In the genomic region with DNA sequence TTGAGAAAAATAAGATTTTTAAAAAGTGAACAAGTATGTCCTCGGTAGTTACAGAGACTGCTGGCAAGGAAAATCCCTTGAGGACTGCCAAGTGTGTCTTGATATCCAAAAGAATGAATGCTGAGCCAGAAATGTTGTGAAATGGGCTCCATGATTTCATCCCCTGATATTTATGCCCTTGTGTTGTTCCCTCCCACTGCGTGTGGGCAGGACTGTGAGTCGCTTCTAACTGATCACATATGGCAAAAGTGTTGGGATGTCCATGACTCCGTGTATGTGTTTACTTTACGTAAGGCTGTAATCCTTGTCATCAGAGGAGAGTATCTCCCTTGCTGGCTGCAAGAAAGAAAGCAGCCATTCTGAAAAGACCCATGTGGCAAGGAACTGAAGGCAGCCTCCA, we compare ENCODE assay signal across 1 cellular context.
TF ChIP-seq lines count a peak whose summit lies in the region.

No MANE protein-coding gene starts in this region.

TF ChIP-seq in GM23338, 12 proteins besides CTCF, POLR2A, EP300 and RAD21 (continued from another document):
- TF ChIP-seq STAT1 (IDR thresholded peaks at IDR 0.05; ENCODE audit: unreplicated experiment) (no peak), POLR2AphosphoS5 (IDR thresholded peaks at IDR 0.05; ENCODE audit: low read depth) (no peak), CREB1 (CRISPR knock-in tag; IDR thresholded peaks at IDR 0.05; ENCODE audit: low read depth) (no peak)
- TF ChIP-seq, protein P1, sequence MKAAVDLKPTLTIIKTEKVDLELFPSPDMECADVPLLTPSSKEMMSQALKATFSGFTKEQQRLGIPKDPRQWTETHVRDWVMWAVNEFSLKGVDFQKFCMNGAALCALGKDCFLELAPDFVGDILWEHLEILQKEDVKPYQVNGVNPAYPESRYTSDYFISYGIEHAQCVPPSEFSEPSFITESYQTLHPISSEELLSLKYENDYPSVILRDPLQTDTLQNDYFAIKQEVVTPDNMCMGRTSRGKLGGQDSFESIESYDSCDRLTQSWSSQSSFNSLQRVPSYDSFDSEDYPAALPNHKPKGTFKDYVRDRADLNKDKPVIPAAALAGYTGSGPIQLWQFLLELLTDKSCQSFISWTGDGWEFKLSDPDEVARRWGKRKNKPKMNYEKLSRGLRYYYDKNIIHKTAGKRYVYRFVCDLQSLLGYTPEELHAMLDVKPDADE (IDR thresholded peaks at IDR 0.05) = no peak
